19 cellular contexts compared by ENCODE assay signal in genomic region chr6:7821426-7821825, GRCh38.
DNase-seq lines count a peak whose midpoint lies in the region; ATAC-seq and TF ChIP-seq lines count a peak whose summit lies in the region.
"Had no signal": no experiment of that assay in that cellular context is flagged by ENCODE, and none has a peak within 500 bp of the region (broad histone marks: within the 10 kb centered on the region; RNA-seq: fewer than 3 reads in every experiment).

No MANE protein-coding gene starts in this region.

- no peaks in the 10 kb centered on the region for H3K27me3 ChIP-seq in adrenal gland
- H3K27me3 ChIP-seq in GM23338 (ENCODE audit: insufficient read depth) = no peaks in the 10 kb centered on the region

- H3K4me3 ChIP-seq in HEK293 (ENCODE audit: low read depth, low read length) = no peak overlapping the region
- H3K4me3 ChIP-seq in adrenal gland = no peak overlapping the region
- H3K4me3 ChIP-seq in fibroblast of mammary gland (ENCODE audit: control insufficient read depth, low read depth, low read length) = no peak overlapping the region
- no peak overlapping the region for H3K4me3 ChIP-seq in GM23338

- H3K4me1 ChIP-seq in HEK293 (ENCODE audit: control insufficient read depth, insufficient read depth, low read length) (no peaks in the 10 kb centered on the region), adrenal gland (replicated peaks in 1 of 2) (no peaks in the 10 kb centered on the region), GM23338 (ENCODE audit: insufficient read depth) (0 out of 2 replicates have a peak, but pooled peaks cover 1% of the 10 kb centered on the region)

- no peaks in the 10 kb centered on the region for H3K36me3 Mint-ChIP-seq in GM23338 (ENCODE audit: low read depth)
- H3K36me3 Mint-ChIP-seq: CD14-positive monocyte had no signal

- H3F3A ChIP-seq in GM23338 (replicated peaks; ENCODE audit: low read depth) = no peaks in the 10 kb centered on the region

- H3K36me3 ChIP-seq in HEK293 (ENCODE audit: control insufficient read depth in 2 of 2, insufficient read depth in 1 of 2, low read length in 2 of 2) (no peaks in the 10 kb centered on the region), adrenal gland (replicated peaks in 1 of 2) (no peaks in the 10 kb centered on the region), GM23338 (ENCODE audit: insufficient read depth) (no peaks in the 10 kb centered on the region)

- H3K27ac Mint-ChIP-seq in GM23338 = no peak overlapping the region
- H3K27ac Mint-ChIP-seq: CD14-positive monocyte had no signal

- H4K20me1 ChIP-seq in GM23338 (replicated peaks; ENCODE audit: insufficient read depth) = no peaks in the 10 kb centered on the region

- no peak for ATAC-seq in GM23338
- ATAC-seq in HG03565 (IDR thresholded peaks at IDR 0.05; ENCODE audit: unreplicated experiment) = no peak
- ATAC-seq: Panc1 had no signal

- no peaks in the 10 kb centered on the region for H3K27me3 Mint-ChIP-seq in GM23338 (ENCODE audit: insufficient read depth, low read depth, poor library complexity)

- no peaks in the 10 kb centered on the region for H3K79me2 ChIP-seq in GM23338 (replicated peaks; ENCODE audit: insufficient read depth)

- no peak overlapping the region for H3K4me3 Mint-ChIP-seq in GM23338
- H3K4me3 Mint-ChIP-seq: CD14-positive monocyte had no signal

- no peak overlapping the region for H3K27ac ChIP-seq in HEK293 (ENCODE audit: extremely low read depth, low read depth, low read length)
- H3K27ac ChIP-seq in adrenal gland = no peak overlapping the region
- H3K27ac ChIP-seq in GM23338 (ENCODE audit: low read depth) = no peak overlapping the region

- 52 to 67% (median 56%) methylated on average over 5 of the region's 5 CpGs for WGBS in adrenal gland, 4 donors

- TF ChIP-seq CTCF in HEK293 (tag by site-specific recombination; IDR thresholded peaks at IDR 0.05) (no peak), adrenal gland (IDR thresholded peaks at IDR 0.05) (no peak), fibroblast of mammary gland (conservative IDR thresholded peaks at IDR 0.05; ENCODE audit: control insufficient read depth, insufficient read depth, low read depth, low read length) (no peak), GM23338 (conservative IDR thresholded peaks at IDR 0.05; ENCODE audit: low read depth in 2 of 2) (no peak)

- H3K9me3 ChIP-seq in HEK293 (ENCODE audit: control insufficient read depth, insufficient read depth, low read depth, low read length) (no peaks in the 10 kb centered on the region), adrenal gland (replicated peaks in 1 of 3) (no peaks in the 10 kb centered on the region)

- TF ChIP-seq POLR2A in adrenal gland (IDR thresholded peaks at IDR 0.05) = no peak

- H3K4me1 Mint-ChIP-seq in GM23338 = peaks cover 5% of the 10 kb centered on the region
- H3K4me1 Mint-ChIP-seq: CD14-positive monocyte had no signal

- POLR2A ChIA-PET in HEK293 (lab: Yijun Ruan, JAX) = no interaction called here

- H2AFZ ChIP-seq in GM23338 = no peak overlapping the region

- H3K9me2 ChIP-seq in GM23338 (ENCODE audit: insufficient read depth) = no peaks in the 10 kb centered on the region

- H3K9me3 Mint-ChIP-seq in GM23338 = no peaks in the 10 kb centered on the region
- H3K9me3 Mint-ChIP-seq: CD14-positive monocyte had no signal

- DNase-seq in AG08395 (ENCODE audit: low spot score) (peak; percentile 50), adrenal gland (peak; percentile 33 to 64 (median 49)), fibroblast of mammary gland (ENCODE audit: low read depth) (peak; percentile 53), T-helper 9 cell (no peak), GM23338 (ENCODE audit: low spot score) (no peak)
- DNase-seq in stimulated activated CD4-positive, alpha-beta T cell treated with anti-CD3 and anti-CD28 coated beads, Interleukin-4, amount 100 ng/mL, for 1 hour = no peak
- DNase-seq: 8988T, COR-L47, DMS153, GOT3, NCI-H1105 treated with DMSO at 0.1 percent for 48 hours, NCI-H1930, NCI-H2171, NCI-H774, SHP77 treated with DMSO at 0.1 percent for 48 hours had no signal

- intact Hi-C loops in adrenal gland (cut with DNase I) = no loop called here

- no peak overlapping the region for H3K4me2 ChIP-seq in GM23338

- CTCF ChIA-PET in HEK293 (lab: Yijun Ruan, JAX) = no interaction called here

TF ChIP-seq in HEK293, 187 proteins besides CTCF, POLR2A, EP300 and RAD21:
- TF ChIP-seq SP2 (tag by site-specific recombination; IDR thresholded peaks at IDR 0.05) = no peak
- 0 out of 2 replicates have a peak, but pooled peaks have one; percentile 24 for TF ChIP-seq ZNF366 (tag by site-specific recombination; conservative IDR thresholded peaks at IDR 0.05)
- no peak for TF ChIP-seq ZBTB26 (tag by site-specific recombination; optimal IDR thresholded peaks at IDR 0.05)

TF ChIP-seq in GM23338, 12 proteins besides CTCF, POLR2A, EP300 and RAD21 (continues in another document):
- TF ChIP-seq REST (IDR thresholded peaks at IDR 0.05; ENCODE audit: unreplicated experiment) = no peak
- no peak for TF ChIP-seq NANOG (IDR thresholded peaks at IDR 0.05; ENCODE audit: borderline replicate concordance)
- no peak for TF ChIP-seq EZH2 (IDR thresholded peaks at IDR 0.05; ENCODE audit: low read depth, unreplicated experiment)
- TF ChIP-seq ETS1 (IDR thresholded peaks at IDR 0.05) = no peak
- no peak for TF ChIP-seq EZH2phosphoT487 (IDR thresholded peaks at IDR 0.05; ENCODE audit: unreplicated experiment)

Comparison
In these comparisons a context has a peak if more than half of its experiments do, and no peak if none do; other contexts are left out.
1. DNase-seq: peak in AG08395 (single experiment), adrenal gland (7 of 7) and fibroblast of mammary gland (single experiment); none in T-helper 9 cell (single experiment), GM23338 (single experiment) and stimulated activated CD4-positive, alpha-beta T cell treated with anti-CD3 and anti-CD28 coated beads, Interleukin-4, amount 100 ng/mL, for 1 hour (single experiment).